8 cellular contexts compared by ENCODE assay signal in the genomic region with DNA sequence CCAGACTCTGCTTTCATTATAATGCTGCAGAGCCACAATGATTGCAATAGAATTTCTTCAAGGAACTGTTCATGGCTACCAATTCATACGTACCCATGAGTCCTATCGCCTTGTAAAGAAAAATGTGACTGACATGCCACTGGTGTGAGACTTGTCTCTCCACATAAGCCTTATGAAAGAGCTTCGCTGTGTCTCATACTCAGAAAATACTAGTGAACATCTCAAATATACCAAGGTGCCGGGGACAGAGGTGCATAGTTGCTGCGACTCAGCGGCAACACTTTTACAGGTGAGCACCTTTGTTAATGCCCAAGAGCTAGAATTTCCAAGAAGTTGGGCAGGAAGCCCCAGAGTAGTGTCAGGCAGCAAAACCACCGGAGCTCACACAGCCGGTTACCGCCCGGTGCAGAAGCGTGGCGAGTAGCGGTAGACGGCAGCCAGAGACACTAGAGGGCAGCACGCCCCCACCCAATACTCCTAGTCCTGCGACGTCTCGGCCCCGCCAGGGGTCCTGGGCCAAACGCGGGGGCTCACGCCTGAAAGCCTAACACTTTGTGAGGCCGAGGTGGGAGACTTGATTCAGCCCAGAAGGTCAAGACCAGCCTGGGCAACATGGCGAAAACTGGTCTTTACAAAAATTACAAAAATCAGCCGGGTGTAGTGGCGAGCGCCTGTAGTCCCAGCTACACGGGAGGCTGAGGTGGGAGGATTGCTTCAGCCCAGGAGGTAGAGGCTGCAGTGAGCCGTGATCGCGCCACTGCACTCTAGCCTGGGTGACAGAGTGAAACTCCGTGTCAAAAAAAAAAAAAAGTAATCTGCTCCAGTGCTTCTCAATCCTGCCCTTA. TPM values are rescaled to one million over a fixed set of nuclear protein-coding genes. Genes with fewer than 3 reads are reported as not detected.
DNase-seq lines count a peak whose midpoint lies in the region; ATAC-seq and TF ChIP-seq lines count a peak whose summit lies in the region.
"Not testable (repeated sequence)": the region's sequence is repeated elsewhere in the genome, so short reads cannot be mapped to it uniquely, and the experiment has no call there.

No MANE protein-coding gene starts in this region.

- intact Hi-C loops in natural killer cell (cut with micrococcal nuclease) = loop anchor here (5.0 kb wide), 1 partner anchor 717 kb away; no protein-coding TSS in a partner anchor

- not testable (repeated sequence) for H3K27ac Mint-ChIP-seq in natural killer cell

- not testable (repeated sequence) for H3K27ac ChIP-seq in cardiac muscle cell

- not testable (repeated sequence) for H3K36me3 Mint-ChIP-seq in natural killer cell

- peaks cover 23 to 30% of the 10 kb centered on the region in 2 donors for H3K27me3 Mint-ChIP-seq in natural killer cell (ENCODE audit: low read depth in 2 of 2)

- not testable (repeated sequence) for H3K4me1 Mint-ChIP-seq in natural killer cell

- not testable (repeated sequence) for H3K4me1 ChIP-seq in cardiac muscle cell (ENCODE audit: low read depth)

- H3K4me3 ChIP-seq in cardiac muscle cell = not testable (repeated sequence)

- not testable (repeated sequence) for H3K9me3 ChIP-seq in cardiac muscle cell (ENCODE audit: low read depth)

- peak; percentile 44 for ATAC-seq in HG03354 (IDR thresholded peaks at IDR 0.05; ENCODE audit: poor library complexity, severe bottlenecking, unreplicated experiment)
- peak in 2 of 3 donors; percentile 59 to 75 for ATAC-seq in natural killer cell

- not testable (repeated sequence) for H3K9me3 Mint-ChIP-seq in natural killer cell

- TF ChIP-seq CTCF in cardiac muscle cell (IDR thresholded peaks at IDR 0.05; ENCODE audit: low read depth, low read length) (peak; percentile 76), natural killer cell (IDR thresholded peaks at IDR 0.05) (peak; percentile 19)

- not testable (repeated sequence) for H3K36me3 ChIP-seq in cardiac muscle cell

- peak; percentile 33 for DNase-seq in COLO668 (lab: John Stamatoyannopoulos, UW; ENCODE audit: unreplicated experiment)
- peak; percentile 24 for DNase-seq in NCI-H82 treated with DMSO at 0.1 percent for 48 hours (lab: John Stamatoyannopoulos, UW; ENCODE audit: unreplicated experiment)
- peak; percentile 14 for DNase-seq in activated CD4-positive, alpha-beta T cell treated with anti-CD3 and anti-CD28 coated beads for 1 hour
- DNase-seq in astrocyte of the hippocampus (ENCODE audit: low read depth, low spot score) = peak; percentile 32
- DNase-seq in cardiac muscle cell (ENCODE audit: low read depth in 1 of 2, low spot score in 1 of 2) = peak; percentile 46 to 72
- DNase-seq in natural killer cell = not testable (repeated sequence)
- peak; percentile 12 for DNase-seq in stimulated activated CD8-positive, alpha-beta memory T cell treated with anti-CD3 and anti-CD28 coated beads, Interleukin-4, amount 100 ng/mL, for 24 hours (ENCODE audit: low read depth)

- not testable (repeated sequence) for H3K4me3 Mint-ChIP-seq in natural killer cell

- not testable (repeated sequence) for H3K27me3 ChIP-seq in cardiac muscle cell

RNA-seq across cellular contexts. Expression of a gene that starts 50.5 kb away (rescaled TPM):
- total RNA-seq in cardiac muscle cell = 3.6 and 8.2 TPM in 2 replicates
- polyA plus RNA-seq in cardiac muscle cell = 2.2 and 8.0 TPM in 2 replicates
- not detected for total RNA-seq in natural killer cell
